Comparison of ENCODE assay signal across 19 cellular contexts in the genomic region with DNA sequence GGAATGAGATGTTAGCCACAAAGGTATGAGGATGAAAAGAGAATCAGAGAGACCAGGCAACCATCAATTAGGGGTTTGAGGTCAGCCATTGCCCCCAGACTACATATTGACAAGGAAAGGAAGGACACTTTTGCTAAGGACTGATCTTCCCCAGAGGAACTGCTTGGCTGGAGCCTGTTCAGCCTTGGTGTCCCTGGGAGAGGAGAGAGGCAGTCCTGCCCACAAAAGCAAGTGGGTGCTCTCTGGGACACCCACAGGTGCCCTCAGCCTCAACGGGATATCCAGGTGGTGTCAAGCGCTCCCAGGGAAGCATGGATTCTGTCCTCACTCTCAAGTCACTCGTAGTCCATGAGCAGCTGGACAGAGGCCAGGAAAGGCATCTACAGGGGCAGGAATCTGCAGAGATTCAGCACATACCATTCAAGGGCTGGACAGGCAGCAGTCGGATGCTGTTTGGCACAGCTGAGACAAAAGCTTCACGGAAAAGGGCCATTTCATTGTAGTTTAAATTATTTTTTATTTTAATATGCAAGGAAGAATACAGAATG.
DNase-seq lines count a peak whose midpoint lies in the region; FAIRE-seq and TF ChIP-seq lines count a peak whose summit lies in the region.
"Had no signal": no experiment of that assay in that cellular context is flagged by ENCODE, and none has a peak within 500 bp of the region (broad histone marks: within the 10 kb centered on the region; RNA-seq: fewer than 3 reads in every experiment).

No MANE protein-coding gene starts in this region.

- TF ChIP-seq CTCF in HFFc6 (IDR thresholded peaks at IDR 0.05) (no peak), RWPE1 (conservative IDR thresholded peaks at IDR 0.05; ENCODE audit: low read depth) (no peak), fibroblast of pulmonary artery (IDR thresholded peaks at IDR 0.05; ENCODE audit: low read length, missing control alignments) (no peak), type B pancreatic cell (conservative IDR thresholded peaks at IDR 0.05) (no peak), D721Med (IDR thresholded peaks at IDR 0.05; ENCODE audit: insufficient read depth, missing control alignments) (no peak), BE2C (IDR thresholded peaks at IDR 0.05; ENCODE audit: low read depth, low read length) (no peak)

- no peak overlapping the region for H3K4me3 ChIP-seq in fibroblast of pulmonary artery (replicated peaks; ENCODE audit: low read depth, low read length)
- no peak overlapping the region for H3K4me3 ChIP-seq in BE2C (ENCODE audit: low read depth, low read length)

- no peak for FAIRE-seq in D721Med (lab: Jason Lieb, UNC)
- FAIRE-seq: endothelial cell of umbilical vein, GM19239 had no signal

- peak overlapping the region; percentile 18; the same call in 1 of the 2 replicates for H3K27ac ChIP-seq in RWPE1
- H3K27ac ChIP-seq: neutrophil had no signal

- H3K36me3 ChIP-seq in BE2C, result no peaks in the 10 kb centered on the region
- H3K36me3 ChIP-seq: neutrophil had no signal

- H3K27me3 Mint-ChIP-seq in HFFc6 (ENCODE audit: insufficient read depth) (peaks cover 10% of the 10 kb centered on the region), type B pancreatic cell (no peaks in the 10 kb centered on the region)

- CTCF ChIA-PET in RWPE1 (lab: Yijun Ruan, JAX), result interaction anchor here (0.6 kb wide), 1 partner anchor 447 kb away, joined by 3 read pairs; no protein-coding TSS in a partner anchor

- no peak overlapping the region for H3K27ac Mint-ChIP-seq in HFFc6
- no peak overlapping the region for H3K27ac Mint-ChIP-seq in type B pancreatic cell
- H3K27ac Mint-ChIP-seq: activated B cell treated with CpG ODN at 0.5 μM for 24 hours, immature natural killer cell, T-cell had no signal

- H3K9me3 ChIP-seq in BE2C, result no peaks in the 10 kb centered on the region
- H3K9me3 ChIP-seq: neutrophil had no signal

- no peaks in the 10 kb centered on the region for H3K27me3 ChIP-seq in BE2C
- H3K27me3 ChIP-seq: neutrophil had no signal

- peak overlapping the region; percentile 60 for H3K4me3 Mint-ChIP-seq in HFFc6
- no peak overlapping the region for H3K4me3 Mint-ChIP-seq in type B pancreatic cell
- H3K4me3 Mint-ChIP-seq: activated B cell treated with CpG ODN at 0.5 μM for 24 hours, immature natural killer cell, T-cell had no signal

- H3K4me1 ChIP-seq in BE2C, result no peaks in the 10 kb centered on the region

- DNase-seq in HFFc6 (peak; percentile 26), RWPE1 (ENCODE audit: low spot score) (peak; percentile 60), fibroblast of pulmonary artery (ENCODE audit: low read depth) (peak; percentile 34), type B pancreatic cell (ENCODE audit: extremely low spot score, unreplicated experiment) (peak; percentile 43), iPS-NIHi11 (ENCODE audit: low spot score) (no peak), D721Med (ENCODE audit: insufficient read length, low spot score) (no peak), BE2C (no peak)
- DNase-seq: activated B cell treated with CpG ODN at 0.5 μM for 24 hours; activated effector memory CD4-positive, alpha-beta T cell treated with anti-CD3 and anti-CD28 coated beads, Interleukin-2, amount 50 U/mL, for 16 hours; amygdala; DMS79 treated with DMSO at 0.1 percent for 48 hours; immature natural killer cell; mesendoderm; stimulated activated CD4-positive, alpha-beta T cell treated with anti-CD3 and anti-CD28 coated beads, Interleukin-4, amount 100 ng/mL, for 24 hours; stimulated activated CD8-positive, alpha-beta memory T cell treated with anti-CD3 and anti-CD28 coated beads, Interleukin-4, amount 100 ng/mL, for 48 hours; T-cell had no signal

- POLR2A ChIA-PET in RWPE1 (lab: Yijun Ruan, JAX; ENCODE audit: low non-redundant PET), result no interaction called here

- H3K36me3 Mint-ChIP-seq in HFFc6 (ENCODE audit: low read depth), result peaks cover 37% of the 10 kb centered on the region
- no peaks in the 10 kb centered on the region for H3K36me3 Mint-ChIP-seq in type B pancreatic cell

- H3K9me3 Mint-ChIP-seq in HFFc6 (peaks cover 29% of the 10 kb centered on the region), type B pancreatic cell (peaks cover 9% of the 10 kb centered on the region)

- H3K4me1 Mint-ChIP-seq in HFFc6 (ENCODE audit: low read depth), result peaks cover 23% of the 10 kb centered on the region
- H3K4me1 Mint-ChIP-seq in type B pancreatic cell (ENCODE audit: unreplicated experiment), result peaks cover 3% of the 10 kb centered on the region
- H3K4me1 Mint-ChIP-seq: activated B cell treated with CpG ODN at 0.5 μM for 24 hours, immature natural killer cell, T-cell had no signal

Comparison
In these comparisons a context has a peak if more than half of its experiments do, and no peak if none do; other contexts are left out.
1. DNase-seq: peak in HFFc6 (single experiment), RWPE1 (single experiment), fibroblast of pulmonary artery (single experiment) and type B pancreatic cell (single experiment); none in iPS-NIHi11 (single experiment), D721Med (single experiment) and BE2C (single experiment).